In genomic region chr10:72625608-72626443, GRCh38 we compare ENCODE assay signal across 1 cellular context.
TF ChIP-seq lines count a peak whose summit lies in the region.

TSS of gene MICU1 (minus strand) at chr10:72626079. CDS start at chr10:72566793, 59,286 bp downstream.

TF ChIP-seq in K562, 482 proteins besides CTCF, POLR2A, EP300 and RAD21 (continued from another document and continues in another):
- peak; percentile 85; the same call in 1 of the 2 replicates for TF ChIP-seq AFF4 (CRISPR knock-in tag; IDR thresholded peaks at IDR 0.05)
- TF ChIP-seq SREBF1 (IDR thresholded peaks at IDR 0.05; ENCODE audit: borderline replicate concordance, low read depth, low read length), result peak; percentile 86; the same call in 1 of the 2 replicates
- peak; percentile 96; the same call in 1 of the 2 replicates for TF ChIP-seq GTF2E2 (tag; IDR thresholded peaks at IDR 0.05)
- TF ChIP-seq ZNF224 (CRISPR knock-in tag; IDR thresholded peaks at IDR 0.05), result 0 out of 2 replicates have a peak, but pooled peaks have one; percentile 23
- no peak for TF ChIP-seq BRCA1 (IDR thresholded peaks at IDR 0.05)
- TF ChIP-seq BRCA1 (CRISPR knock-in tag; IDR thresholded peaks at IDR 0.05), result no peak
- no peak for TF ChIP-seq NCOA2 (IDR thresholded peaks at IDR 0.05; ENCODE audit: partially characterized antibody in 2 of 2)
- TF ChIP-seq ZBTB49 (CRISPR knock-in tag; IDR thresholded peaks at IDR 0.05; ENCODE audit: borderline replicate concordance), result no peak
- no peak for TF ChIP-seq ZBED1 (IDR thresholded peaks at IDR 0.05)
- TF ChIP-seq, protein P1, sequence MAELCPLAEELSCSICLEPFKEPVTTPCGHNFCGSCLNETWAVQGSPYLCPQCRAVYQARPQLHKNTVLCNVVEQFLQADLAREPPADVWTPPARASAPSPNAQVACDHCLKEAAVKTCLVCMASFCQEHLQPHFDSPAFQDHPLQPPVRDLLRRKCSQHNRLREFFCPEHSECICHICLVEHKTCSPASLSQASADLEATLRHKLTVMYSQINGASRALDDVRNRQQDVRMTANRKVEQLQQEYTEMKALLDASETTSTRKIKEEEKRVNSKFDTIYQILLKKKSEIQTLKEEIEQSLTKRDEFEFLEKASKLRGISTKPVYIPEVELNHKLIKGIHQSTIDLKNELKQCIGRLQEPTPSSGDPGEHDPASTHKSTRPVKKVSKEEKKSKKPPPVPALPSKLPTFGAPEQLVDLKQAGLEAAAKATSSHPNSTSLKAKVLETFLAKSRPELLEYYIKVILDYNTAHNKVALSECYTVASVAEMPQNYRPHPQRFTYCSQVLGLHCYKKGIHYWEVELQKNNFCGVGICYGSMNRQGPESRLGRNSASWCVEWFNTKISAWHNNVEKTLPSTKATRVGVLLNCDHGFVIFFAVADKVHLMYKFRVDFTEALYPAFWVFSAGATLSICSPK (IDR thresholded peaks at IDR 0.05; ENCODE audit: borderline replicate concordance), result no peak
- no peak for TF ChIP-seq ATF4 (CRISPR knock-in tag; IDR thresholded peaks at IDR 0.05)
- no peak for TF ChIP-seq DDX20 (tag; IDR thresholded peaks at IDR 0.05; ENCODE audit: low read depth)
- no peak for TF ChIP-seq TAL1 (IDR thresholded peaks at IDR 0.05)
- 0 out of 2 replicates have a peak, but pooled peaks have one; percentile 2 for TF ChIP-seq MYNN (IDR thresholded peaks at IDR 0.05)
- TF ChIP-seq MYNN (CRISPR knock-in tag; IDR thresholded peaks at IDR 0.05), result no peak
- TF ChIP-seq ETV5 (CRISPR knock-in tag; IDR thresholded peaks at IDR 0.05; ENCODE audit: low read depth), result peak; percentile 45; the same call in 1 of the 2 replicates
- no peak for TF ChIP-seq MIER1 (IDR thresholded peaks at IDR 0.05; ENCODE audit: low read depth)
- TF ChIP-seq TAF7 (tag; IDR thresholded peaks at IDR 0.05), result peak; percentile 86
- TF ChIP-seq LCOR (CRISPR knock-in tag; IDR thresholded peaks at IDR 0.05), result peak; percentile 73
- peak; percentile 49 for TF ChIP-seq TBP (optimal IDR thresholded peaks at IDR 0.05; ENCODE audit: low read depth, low read length)
- TF ChIP-seq, protein P2, sequence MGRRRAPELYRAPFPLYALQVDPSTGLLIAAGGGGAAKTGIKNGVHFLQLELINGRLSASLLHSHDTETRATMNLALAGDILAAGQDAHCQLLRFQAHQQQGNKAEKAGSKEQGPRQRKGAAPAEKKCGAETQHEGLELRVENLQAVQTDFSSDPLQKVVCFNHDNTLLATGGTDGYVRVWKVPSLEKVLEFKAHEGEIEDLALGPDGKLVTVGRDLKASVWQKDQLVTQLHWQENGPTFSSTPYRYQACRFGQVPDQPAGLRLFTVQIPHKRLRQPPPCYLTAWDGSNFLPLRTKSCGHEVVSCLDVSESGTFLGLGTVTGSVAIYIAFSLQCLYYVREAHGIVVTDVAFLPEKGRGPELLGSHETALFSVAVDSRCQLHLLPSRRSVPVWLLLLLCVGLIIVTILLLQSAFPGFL (CRISPR knock-in tag; IDR thresholded peaks at IDR 0.05), result 0 out of 2 replicates have a peak, but pooled peaks have one; percentile 73
- TF ChIP-seq OTX1 (CRISPR knock-in tag; IDR thresholded peaks at IDR 0.05), result peak; percentile 27; the same call in 1 of the 2 replicates
- TF ChIP-seq ZNF707 (CRISPR knock-in tag; conservative IDR thresholded peaks at IDR 0.05), result no peak
- no peak; the same call in 1 of the 2 replicates for TF ChIP-seq ZNF395 (CRISPR knock-in tag; IDR thresholded peaks at IDR 0.05)
- TF ChIP-seq NR4A1 (CRISPR knock-in tag; IDR thresholded peaks at IDR 0.05), result peak; percentile 62; the same call in 1 of the 2 replicates
- TF ChIP-seq NR4A1 (tag; IDR thresholded peaks at IDR 0.05), result no peak
- TF ChIP-seq SP2 (IDR thresholded peaks at IDR 0.05; ENCODE audit: extremely low read depth, low read depth, low read length, poor library complexity, severe bottlenecking), result peak; percentile 57
- TF ChIP-seq BMI1 (IDR thresholded peaks at IDR 0.05; ENCODE audit: low read length), result no peak
- TF ChIP-seq ZNF121 (CRISPR knock-in tag; conservative IDR thresholded peaks at IDR 0.05), result no peak
- peak; percentile 75 for TF ChIP-seq MTA3 (IDR thresholded peaks at IDR 0.05; ENCODE audit: borderline replicate concordance)
- TF ChIP-seq KDM5B (IDR thresholded peaks at IDR 0.05; ENCODE audit: insufficient replicate concordance, low read depth, low read length), result peak; percentile 96
- TF ChIP-seq HDAC8 (tag; IDR thresholded peaks at IDR 0.05), result no peak
- no peak for TF ChIP-seq STAG1 (CRISPR knock-in tag; IDR thresholded peaks at IDR 0.05; ENCODE audit: borderline replicate concordance)
- TF ChIP-seq RERE (CRISPR knock-in tag; IDR thresholded peaks at IDR 0.05; ENCODE audit: borderline replicate concordance), result no peak
- peak; percentile 79 for TF ChIP-seq BCOR (IDR thresholded peaks at IDR 0.05)
- no peak for TF ChIP-seq ZNF184 (CRISPR knock-in tag; IDR thresholded peaks at IDR 0.05)
- TF ChIP-seq ZNF274 (IDR thresholded peaks at IDR 0.05; ENCODE audit: borderline replicate concordance, low read depth, low read length), result no peak
- TF ChIP-seq PHF20 (IDR thresholded peaks at IDR 0.05; ENCODE audit: partially characterized antibody), result no peak
- TF ChIP-seq, protein P3, sequence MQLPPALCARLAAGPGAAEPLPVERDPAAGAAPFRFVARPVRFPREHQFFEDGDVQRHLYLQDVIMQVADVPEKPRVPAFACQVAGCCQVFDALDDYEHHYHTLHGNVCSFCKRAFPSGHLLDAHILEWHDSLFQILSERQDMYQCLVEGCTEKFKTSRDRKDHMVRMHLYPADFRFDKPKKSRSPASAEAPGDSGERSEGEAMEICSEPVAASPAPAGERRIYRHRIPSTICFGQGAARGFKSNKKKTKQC (CRISPR knock-in tag; IDR thresholded peaks at IDR 0.05), result peak; percentile 59; the same call in 1 of the 2 replicates
- peak; percentile 83 for TF ChIP-seq THAP12 (CRISPR knock-in tag; IDR thresholded peaks at IDR 0.05)
- TF ChIP-seq ZNF764 (CRISPR knock-in tag; IDR thresholded peaks at IDR 0.05; ENCODE audit: low read depth), result no peak
- TF ChIP-seq SP1 (CRISPR knock-in tag; IDR thresholded peaks at IDR 0.05), result peak; percentile 94
- no peak for TF ChIP-seq SRSF3 (IDR thresholded peaks at IDR 0.05; ENCODE audit: insufficient read depth, low read length)
- TF ChIP-seq ZNF507 (tag; conservative IDR thresholded peaks at IDR 0.05), result no peak
- TF ChIP-seq FOXJ3 (CRISPR knock-in tag; IDR thresholded peaks at IDR 0.05), result no peak
